ENCODE assay signal across 11 cellular contexts in the genomic region with DNA sequence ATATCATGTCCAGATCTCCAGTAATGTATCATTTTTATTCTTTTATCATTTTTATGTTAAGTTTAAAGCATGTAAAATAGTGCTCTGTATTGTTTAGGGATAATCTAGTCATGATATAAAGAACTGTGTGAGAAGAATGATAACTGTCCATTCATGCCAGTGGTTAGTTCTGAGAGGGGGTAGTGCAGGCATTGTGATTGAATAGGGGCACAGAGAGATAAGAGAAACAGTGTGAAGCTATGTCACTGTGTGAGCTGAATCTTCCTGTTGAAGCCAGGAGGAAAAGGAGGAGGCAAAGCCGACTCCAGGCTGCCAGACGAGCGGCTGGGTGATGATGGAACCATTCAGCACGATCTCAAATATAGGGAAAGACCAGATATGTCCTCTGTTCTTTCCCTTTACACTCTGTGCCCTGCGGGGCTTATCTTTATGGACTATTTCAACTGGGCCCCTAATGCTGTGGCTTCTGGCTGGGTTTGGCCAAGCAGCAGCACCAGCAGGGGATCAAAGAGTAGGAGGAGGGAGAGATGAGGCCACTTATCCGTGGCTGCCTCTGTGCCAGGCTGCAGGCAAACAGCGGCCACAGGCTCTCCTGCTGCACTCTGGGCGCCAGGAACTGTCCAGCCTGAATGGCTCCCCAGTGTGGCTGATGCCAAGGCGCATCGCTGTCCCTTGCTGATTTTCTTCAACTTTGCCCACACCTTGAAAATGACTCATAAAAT.
DNase-seq lines count a peak whose midpoint lies in the region; ATAC-seq and TF ChIP-seq lines count a peak whose summit lies in the region.
"Had no signal": no experiment of that assay in that cellular context is flagged by ENCODE, and none has a peak within 500 bp of the region (broad histone marks: within the 10 kb centered on the region; RNA-seq: fewer than 3 reads in every experiment).

No MANE protein-coding gene starts in this region.

- H3K9ac ChIP-seq in mesenchymal stem cell (ENCODE audit: low read length): no peak overlapping the region

- no peak for TF ChIP-seq CTCF in body of pancreas (IDR thresholded peaks at IDR 0.05)

- H3K9me3 ChIP-seq in body of pancreas (no peaks in the 10 kb centered on the region), mesenchymal stem cell (ENCODE audit: control insufficient read depth, low read length) (no peaks in the 10 kb centered on the region)

- H2BK12ac ChIP-seq in mesenchymal stem cell (ENCODE audit: low read length in 2 of 2): no peak overlapping the region

- H3K27ac ChIP-seq in body of pancreas (no peak overlapping the region), mesenchymal stem cell (ENCODE audit: low read length, poor library complexity, severe bottlenecking) (no peak overlapping the region)
- H3K27ac ChIP-seq: 22Rv1 had no signal

- no peak overlapping the region for H3K23ac ChIP-seq in mesenchymal stem cell (ENCODE audit: low read length in 2 of 2)

- H3K4me1 ChIP-seq in body of pancreas: no peaks in the 10 kb centered on the region
- peaks cover 7% of the 10 kb centered on the region for H3K4me1 ChIP-seq in mesenchymal stem cell (ENCODE audit: control insufficient read depth, insufficient read depth, low read depth, low read length)

- H3K27me3 ChIP-seq in body of pancreas (no peaks in the 10 kb centered on the region), mesenchymal stem cell (ENCODE audit: control insufficient read depth in 1 of 2, insufficient read depth in 1 of 2, low read length in 2 of 2) (no peaks in the 10 kb centered on the region)

- no peak overlapping the region for H2AFZ ChIP-seq in mesenchymal stem cell (ENCODE audit: low read depth, low read length)

- H3K79me1 ChIP-seq in mesenchymal stem cell (replicated peaks; ENCODE audit: low read length, poor library complexity, severe bottlenecking): no peaks in the 10 kb centered on the region

- no peak overlapping the region for H3K18ac ChIP-seq in mesenchymal stem cell (ENCODE audit: low read depth in 1 of 2, low read length in 2 of 2)

- ATAC-seq in body of pancreas: peak; percentile 30
- no peak for ATAC-seq in HG02870 (IDR thresholded peaks at IDR 0.05; ENCODE audit: unreplicated experiment)
- ATAC-seq: stimulated activated naive CD8-positive, alpha-beta T cell treated with anti-CD3 and anti-CD28 coated beads, Interleukin-15, Interleukin-2, amounts not matched to agents 100 U/mL and 50 U/mL, for 24 hours had no signal

- no peak overlapping the region for H3K4ac ChIP-seq in mesenchymal stem cell (ENCODE audit: low read depth in 1 of 2, low read length in 2 of 2)

- WGBS in body of pancreas, 2 donors: 50 to 63% methylated on average over 10 of the region's 10 CpGs
- WGBS in mesenchymal stem cell: 69% methylated on average over 6 of the region's 10 CpGs

- no peak overlapping the region for H2AK5ac ChIP-seq in mesenchymal stem cell (ENCODE audit: low read length, severe bottlenecking)

- H2BK15ac ChIP-seq in mesenchymal stem cell (ENCODE audit: low read depth, poor library complexity, severe bottlenecking): no peak overlapping the region

- H3K4me2 ChIP-seq in mesenchymal stem cell (ENCODE audit: low read length, poor library complexity, severe bottlenecking): no peak overlapping the region

- DNase-seq in DMS53 (lab: John Stamatoyannopoulos, UW) (peak; percentile 29), DMS53 treated with DMSO at 0.1 percent for 48 hours (lab: John Stamatoyannopoulos, UW; ENCODE audit: unreplicated experiment) (no peak), HT1080 (ENCODE audit: low read depth) (peak; percentile 79), body of pancreas (peak in 2 of 4 donors; percentile 30 to 40), mesenchymal stem cell (peak; percentile 13), posterior vena cava (ENCODE audit: low spot score) (no peak), NCI-H1930 (lab: John Stamatoyannopoulos, UW) (no peak)
- DNase-seq: stimulated activated naive CD8-positive, alpha-beta T cell treated with anti-CD3 and anti-CD28 coated beads, Interleukin-15, Interleukin-2, amounts not matched to agents 100 U/mL and 50 U/mL, for 24 hours; T-helper 1 cell had no signal

- no peak overlapping the region for H2BK120ac ChIP-seq in mesenchymal stem cell (ENCODE audit: low read depth, low read length)

- H3K4me3 ChIP-seq in body of pancreas (no peak overlapping the region), mesenchymal stem cell (ENCODE audit: insufficient read depth in 1 of 2, low read depth in 1 of 2, low read length in 2 of 2) (no peak overlapping the region)

- no peak overlapping the region for H2BK5ac ChIP-seq in mesenchymal stem cell (ENCODE audit: low read depth, low read length, poor library complexity, severe bottlenecking)

- H3K36me3 ChIP-seq in body of pancreas (replicated peaks in 1 of 2; ENCODE audit: insufficient read depth in 1 of 2, low read depth in 2 of 2) (no peaks in the 10 kb centered on the region), mesenchymal stem cell (ENCODE audit: control insufficient read depth in 1 of 2, insufficient read depth in 2 of 2, low read depth in 1 of 2, low read length in 2 of 2) (no peaks in the 10 kb centered on the region)

- intact Hi-C loops in body of pancreas (cut with DNase I): no loop called here
- intact Hi-C loops in posterior vena cava (cut with DNase I): no loop called here

- H4K91ac ChIP-seq in mesenchymal stem cell (ENCODE audit: low read length): no peak overlapping the region

- H4K8ac ChIP-seq in mesenchymal stem cell (ENCODE audit: low read length): no peak overlapping the region

- TF ChIP-seq POLR2A in body of pancreas (IDR thresholded peaks at IDR 0.05): no peak

- H3K14ac ChIP-seq in mesenchymal stem cell (ENCODE audit: low read length in 2 of 2): no peak overlapping the region

Comparison
In these comparisons a context has a peak if more than half of its experiments do, and no peak if none do; other contexts are left out.
1. DNase-seq: peak in DMS53 (single experiment), HT1080 (single experiment) and mesenchymal stem cell (single experiment); none in DMS53 treated with DMSO at 0.1 percent for 48 hours (single experiment), posterior vena cava (single experiment) and NCI-H1930 (0 of 2).